ENCODE assay signal across 24 cellular contexts in the genomic region with DNA sequence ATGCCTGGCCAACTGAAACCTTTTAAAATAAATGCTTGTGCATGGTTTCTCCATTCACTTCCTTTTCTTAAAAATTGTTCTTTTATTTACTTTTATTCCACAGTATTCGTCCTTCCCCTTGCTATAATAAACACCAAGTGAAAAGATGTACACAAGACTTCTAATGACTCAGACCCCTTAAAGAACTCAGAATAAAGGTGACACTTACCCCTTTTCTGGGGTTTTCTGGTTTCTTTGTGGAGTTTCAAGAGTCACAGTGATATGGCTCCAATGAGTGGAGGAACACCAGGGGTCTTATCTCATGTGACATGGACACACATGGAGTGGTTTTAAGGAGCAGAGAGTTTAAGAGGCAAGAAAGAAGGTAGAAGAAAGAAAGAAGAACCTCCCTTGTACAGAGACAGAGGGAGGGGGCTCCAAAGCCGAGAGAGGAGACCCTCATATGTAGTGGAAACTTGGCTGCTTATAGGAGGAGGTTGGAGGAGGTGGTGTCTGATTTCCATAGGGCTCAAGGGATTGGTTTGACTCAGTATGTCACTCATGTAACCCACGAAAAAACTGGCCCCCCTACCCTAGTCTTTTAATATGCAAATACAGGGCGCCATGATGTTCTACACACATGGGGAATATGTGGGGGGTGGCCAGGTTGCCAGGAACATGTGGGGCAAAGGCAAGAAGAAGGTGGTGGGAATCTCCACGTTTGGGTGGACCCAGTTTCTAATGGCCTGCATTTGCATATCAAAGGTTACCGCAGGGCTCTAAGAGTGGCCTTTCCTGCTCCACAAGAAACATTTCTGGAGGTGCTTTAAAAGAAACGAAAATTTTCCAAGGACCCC. TPM values are rescaled to one million over a fixed set of nuclear protein-coding genes. Genes with fewer than 3 reads are reported as not detected.
"Had no signal": no experiment of that assay in that cellular context is flagged by ENCODE, and none has a peak within 500 bp of the region (broad histone marks: within the 10 kb centered on the region; RNA-seq: fewer than 3 reads in every experiment).

No MANE protein-coding gene starts in this region.

- DNase-seq: activated CD4-positive, alpha-beta memory T cell treated with anti-CD3 and anti-CD28 coated beads, Interleukin-2, amount 10 ng/mL, durations not matched to agents 7 days and 5 days; activated CD4-positive, alpha-beta T cell treated with anti-CD3 and anti-CD28 coated beads for 48 hours; activated effector memory CD4-positive, alpha-beta T cell treated with anti-CD3 and anti-CD28 coated beads, Interleukin-2, amount 50 U/mL, for 16 hours; activated T-cell treated with anti-CD3 and anti-CD28 coated beads, Interleukin-2, amount 50 U/mL, for 4 hours; amygdala; effector CD8-positive, alpha-beta T cell; heart right ventricle; naive thymus-derived CD4-positive, alpha-beta T cell; stimulated activated CD4-positive, alpha-beta T cell treated with anti-CD3 and anti-CD28 coated beads, Interleukin-2, amount 100 ng/mL, for 24 hours; testis had no signal

- H3K9ac ChIP-seq: neural progenitor cell had no signal

- H3K4me3 ChIP-seq: cardiac muscle cell, esophagus muscularis mucosa, heart right ventricle, neural progenitor cell, right atrium auricular region, testis had no signal

- ATAC-seq: activated naive CD4-positive, alpha-beta T cell treated with anti-CD3 and anti-CD28 coated beads, Interleukin-2, amount 50 U/mL, for 72 hours; heart right ventricle; naive thymus-derived CD4-positive, alpha-beta T cell had no signal

- H3K4me3 Mint-ChIP-seq: activated CD4-positive, alpha-beta memory T cell treated with anti-CD3 and anti-CD28 coated beads, Interleukin-2, amount 10 ng/mL, durations not matched to agents 7 days and 5 days; activated T-cell treated with anti-CD3 and anti-CD28 coated beads, Interleukin-2, amount 50 U/mL, for 4 hours; dendritic cell treated with granulocyte-macrophage colony-stimulating factor and Interleukin-4, amounts not matched to agents 40 ng/mL and 50 ng/mL, for 4 days; memory B cell; neural progenitor cell; T-helper 2 cell treated with Interferon-gamma antibody and Interleukin-4, amounts not matched to agents 5 μg/mL and 100 μg/mL, for 36 hours; type B pancreatic cell had no signal

- H3K27ac ChIP-seq: cardiac muscle cell, esophagus muscularis mucosa, heart right ventricle, neural progenitor cell, right atrium auricular region, testis had no signal

- H3K27me3 Mint-ChIP-seq: activated CD4-positive, alpha-beta memory T cell treated with anti-CD3 and anti-CD28 coated beads, Interleukin-2, amount 10 ng/mL, durations not matched to agents 7 days and 5 days; dendritic cell treated with granulocyte-macrophage colony-stimulating factor and Interleukin-4, amounts not matched to agents 40 ng/mL and 50 ng/mL, for 4 days; memory B cell; naive thymus-derived CD4-positive, alpha-beta T cell; progenitor cell of endocrine pancreas; type B pancreatic cell had no signal

- H3K9me3 ChIP-seq: esophagus muscularis mucosa, right atrium auricular region, testis had no signal

- H3K4me1 ChIP-seq: esophagus muscularis mucosa, heart right ventricle, right atrium auricular region had no signal

- H3K4me2 ChIP-seq: neural progenitor cell had no signal

- H3K27ac Mint-ChIP-seq: activated CD4-positive, alpha-beta memory T cell treated with anti-CD3 and anti-CD28 coated beads, Interleukin-2, amount 10 ng/mL, durations not matched to agents 7 days and 5 days; activated naive CD4-positive, alpha-beta T cell treated with anti-CD3 and anti-CD28 coated beads, Interleukin-2, amount 50 U/mL, for 72 hours; dendritic cell treated with granulocyte-macrophage colony-stimulating factor and Interleukin-4, amounts not matched to agents 40 ng/mL and 50 ng/mL, for 4 days; memory B cell; neural progenitor cell; progenitor cell of endocrine pancreas; T-helper 2 cell treated with Interferon-gamma antibody and Interleukin-4, amounts not matched to agents 5 μg/mL and 100 μg/mL, for 36 hours; type B pancreatic cell had no signal

- H3K36me3 Mint-ChIP-seq: memory B cell, neural progenitor cell, type B pancreatic cell had no signal

- H2AFZ ChIP-seq: neural progenitor cell had no signal

- H3K27me3 ChIP-seq: cardiac muscle cell, esophagus muscularis mucosa, heart right ventricle, neural progenitor cell, testis had no signal

- H3K36me3 ChIP-seq: cardiac muscle cell, esophagus muscularis mucosa, heart right ventricle, neural progenitor cell, right atrium auricular region had no signal

- H3K9me3 Mint-ChIP-seq: activated T-cell treated with anti-CD3 and anti-CD28 coated beads, Interleukin-2, amount 50 U/mL, for 4 hours; dendritic cell treated with granulocyte-macrophage colony-stimulating factor and Interleukin-4, amounts not matched to agents 40 ng/mL and 50 ng/mL, for 4 days; memory B cell; type B pancreatic cell had no signal

RNA-seq across cellular contexts. Expression of a gene that starts 22.1 kb away (rescaled TPM):
- total RNA-seq: cardiac muscle cell, chondrocyte, osteoblast, progenitor cell of endocrine pancreas had no signal
- polyA plus RNA-seq: cardiac muscle cell had no signal

RNA-seq across cellular contexts. Expression of a gene that starts 44.5 kb away (rescaled TPM):
- total RNA-seq: activated T-cell treated with anti-CD3 and anti-CD28 coated beads, Interleukin-2, amount 50 U/mL, for 4 hours; cardiac muscle cell; chondrocyte; endothelial cell of umbilical vein; mucosa of gallbladder; osteoblast; progenitor cell of endocrine pancreas had no signal
- polyA plus RNA-seq: cardiac muscle cell, endothelial cell of umbilical vein had no signal

RNA-seq across cellular contexts. Expression of a gene that starts 49.9 kb away (rescaled TPM):
- total RNA-seq: cardiac muscle cell, chondrocyte, endothelial cell of umbilical vein, osteoblast, progenitor cell of endocrine pancreas, right atrium auricular region, testis had no signal
- polyA plus RNA-seq: cardiac muscle cell, endothelial cell of umbilical vein had no signal
